Comparison of ENCODE assay signal across 10 cellular contexts in genomic region chr6:29696147-29697129, GRCh38. TPM values are rescaled to one million over a fixed set of nuclear protein-coding genes. Genes with fewer than 3 reads are reported as not detected.
A peak's percentile ranks its signal among the peaks of the same experiment; 100 is the strongest.
DNase-seq lines count a peak whose midpoint lies in the region; ATAC-seq, FAIRE-seq and TF ChIP-seq lines count a peak whose summit lies in the region.
"Had no signal": no experiment of that assay in that cellular context is flagged by ENCODE, and none has a peak within 500 bp of the region (broad histone marks: within the 10 kb centered on the region; RNA-seq: fewer than 3 reads in every experiment).

No MANE protein-coding gene starts in this region.

- H2AFZ ChIP-seq in GM23338, result peak overlapping the region; percentile 57

- H3K4me1 ChIP-seq in BE2C, result no peaks in the 10 kb centered on the region
- no peaks in the 10 kb centered on the region for H3K4me1 ChIP-seq in GM23338 (ENCODE audit: insufficient read depth)
- no peaks in the 10 kb centered on the region for H3K4me1 ChIP-seq in kidney (ENCODE audit: control insufficient read depth in 1 of 2, insufficient read depth in 1 of 2, low read depth in 1 of 2, low read length in 2 of 2)

- DNase-seq in BE2C (no peak), GM23338 (ENCODE audit: low spot score) (peak; percentile 79), kidney (no peak), NCI-H2029 treated with DMSO at 0.1 percent for 48 hours (lab: John Stamatoyannopoulos, UW) (no peak), LoVo (ENCODE audit: low spot score) (no peak), NCI-H2171 treated with DMSO at 0.1 percent for 48 hours (lab: John Stamatoyannopoulos, UW) (no peak)

- peaks cover 10% of the 10 kb centered on the region; the same call in 2 of the 3 replicates for H3K4me1 Mint-ChIP-seq in GM23338
- H3K4me1 Mint-ChIP-seq: brain had no signal

- H3K4me3 ChIP-seq in BE2C (ENCODE audit: low read depth, low read length) (no peak overlapping the region), GM23338 (no peak overlapping the region), WI38 (ENCODE audit: low read depth, low read length) (no peak overlapping the region), kidney (ENCODE audit: low read length in 2 of 2) (no peak overlapping the region)

- no peaks in the 10 kb centered on the region for H3K9me3 ChIP-seq in BE2C
- no peaks in the 10 kb centered on the region for H3K9me3 ChIP-seq in kidney (ENCODE audit: control insufficient read depth in 1 of 2, low read length in 2 of 2)

- H3K9me2 ChIP-seq in GM23338 (ENCODE audit: insufficient read depth), result no peaks in the 10 kb centered on the region

- H3K27me3 ChIP-seq in BE2C (no peaks in the 10 kb centered on the region), GM23338 (ENCODE audit: insufficient read depth) (no peaks in the 10 kb centered on the region)

- TF ChIP-seq CTCF in BE2C (IDR thresholded peaks at IDR 0.05; ENCODE audit: low read depth, low read length) (peak; percentile 49), GM23338 (conservative IDR thresholded peaks at IDR 0.05; ENCODE audit: low read depth in 2 of 2) (peak; percentile 83 to 90), WI38 (IDR thresholded peaks at IDR 0.05; ENCODE audit: low read depth, low read length) (0 out of 2 replicates have a peak, but pooled peaks have one; percentile 36), kidney (IDR thresholded peaks at IDR 0.05; ENCODE audit: borderline replicate concordance, extremely low read depth, insufficient read depth) (peak; percentile 30)

- no peak overlapping the region for H3K4me2 ChIP-seq in GM23338

- H3K9me3 Mint-ChIP-seq in GM23338, result peaks cover 9% of the 10 kb centered on the region

- no peak overlapping the region for H3K9ac ChIP-seq in kidney (ENCODE audit: low read length in 2 of 2)

- no peak overlapping the region for H3K4me3 Mint-ChIP-seq in GM23338
- H3K4me3 Mint-ChIP-seq: brain had no signal

- FAIRE-seq in kidney (lab: Jason Lieb, UNC), result no peak

- intact Hi-C loops in kidney (cut with DNase I), result no loop called here

- no peaks in the 10 kb centered on the region for H4K20me1 ChIP-seq in GM23338 (replicated peaks; ENCODE audit: insufficient read depth)

- no peaks in the 10 kb centered on the region for H3K79me2 ChIP-seq in GM23338 (replicated peaks; ENCODE audit: insufficient read depth)

- ATAC-seq in GM23338 (peak; percentile 95), GM21825 (IDR thresholded peaks at IDR 0.05; ENCODE audit: unreplicated experiment) (no peak)

- no peaks in the 10 kb centered on the region; the same call in 1 of the 2 replicates for H3F3A ChIP-seq in GM23338 (replicated peaks; ENCODE audit: low read depth)

- H3K36me3 Mint-ChIP-seq in GM23338 (ENCODE audit: low read depth), result peaks cover 7% of the 10 kb centered on the region; the same call in 2 of the 3 replicates
- H3K36me3 Mint-ChIP-seq: brain had no signal

- H3K27ac ChIP-seq in GM23338 (ENCODE audit: low read depth) (no peak overlapping the region), kidney (ENCODE audit: low read depth in 2 of 2, low read length in 2 of 2) (no peak overlapping the region)

- peaks cover 14% of the 10 kb centered on the region for H3K27me3 Mint-ChIP-seq in GM23338 (ENCODE audit: insufficient read depth, low read depth, poor library complexity)

- no peaks in the 10 kb centered on the region for H3K36me3 ChIP-seq in BE2C
- no peaks in the 10 kb centered on the region for H3K36me3 ChIP-seq in GM23338 (ENCODE audit: insufficient read depth)
- no peaks in the 10 kb centered on the region for H3K36me3 ChIP-seq in kidney (ENCODE audit: control insufficient read depth in 1 of 2, insufficient read depth in 2 of 2, low read length in 2 of 2)

- no peak overlapping the region for H3K27ac Mint-ChIP-seq in GM23338
- H3K27ac Mint-ChIP-seq: brain had no signal

TF ChIP-seq in GM23338, 12 proteins besides CTCF, POLR2A, EP300 and RAD21 (continues in another document):
- TF ChIP-seq EZH2phosphoT487 (IDR thresholded peaks at IDR 0.05; ENCODE audit: unreplicated experiment), result no peak
- TF ChIP-seq ZNF114 (CRISPR knock-in tag; IDR thresholded peaks at IDR 0.05), result no peak
- TF ChIP-seq EZH2 (IDR thresholded peaks at IDR 0.05; ENCODE audit: low read depth, unreplicated experiment), result no peak
- no peak for TF ChIP-seq ZNF331 (CRISPR knock-in tag; IDR thresholded peaks at IDR 0.05; ENCODE audit: low read depth)
- TF ChIP-seq NANOG (IDR thresholded peaks at IDR 0.05; ENCODE audit: borderline replicate concordance), result no peak
- TF ChIP-seq ETS1 (IDR thresholded peaks at IDR 0.05), result no peak
- TF ChIP-seq REST (IDR thresholded peaks at IDR 0.05; ENCODE audit: unreplicated experiment), result no peak
- no peak for TF ChIP-seq JUNB (IDR thresholded peaks at IDR 0.05; ENCODE audit: unreplicated experiment)

RNA-seq across cellular contexts. Expression of gene ZFP57, which starts 15.5 kb away (rescaled TPM):
- polyA plus RNA-seq in BE2C (2012; ENCODE audit: insufficient read depth, insufficient read length, low read depth), result not detected
- total RNA-seq in GM23338 (2014; rRNA removed; shearing (Covaris generic)), result 0.59 and 2.8 TPM in 2 replicates
- polyA plus RNA-seq in GM23338 (2016; fragmentation: Nextera tagmentation; extraction: Ambion mirVana) (0.84 and 1.3 TPM in 2 replicates), kidney (ENCODE audit: insufficient read depth, low read depth, low replicate concordance) (not detected)
- total RNA-seq in kidney, result 1.1 TPM
- total RNA-seq: pulmonary artery endothelial cell had no signal

RNA-seq across cellular contexts. Expression of gene HLA-F, which starts 26.8 kb away (rescaled TPM):
- polyA plus RNA-seq in BE2C (2012; ENCODE audit: insufficient read depth, insufficient read length, low read depth), result 0.65 TPM
- 4.4 and 4.8 TPM in 2 replicates for total RNA-seq in GM23338 (2014; rRNA removed; shearing (Covaris generic))
- polyA plus RNA-seq in GM23338 (2016; fragmentation: Nextera tagmentation; extraction: Ambion mirVana) (10.4 and 11.6 TPM in 2 replicates), kidney (ENCODE audit: insufficient read depth, low read depth, low replicate concordance) (52.1 TPM)
- total RNA-seq in kidney, result 87.8 TPM

RNA-seq across cellular contexts. Expression of gene MOG, which starts 39.5 kb away (rescaled TPM):
- not detected for polyA plus RNA-seq in BE2C (2012; ENCODE audit: insufficient read depth, insufficient read length, low read depth)
- total RNA-seq in GM23338 (2014; rRNA removed; shearing (Covaris generic)), result 0.74 and 2.5 TPM in 2 replicates
- polyA plus RNA-seq in GM23338 (2016; fragmentation: Nextera tagmentation; extraction: Ambion mirVana), result 0.49 and 0.55 TPM in 2 replicates
- not detected for total RNA-seq in kidney
- not detected for polyA plus RNA-seq in kidney (ENCODE audit: insufficient read depth, low read depth, low replicate concordance)
- total RNA-seq: pulmonary artery endothelial cell had no signal

Comparison
In these comparisons a context has a peak if more than half of its experiments do, and no peak if none do; other contexts are left out.
1. CTCF ChIP-seq: peak in every context shown above with its lines; median percentile 86 in GM23338; 49 in BE2C; 36 in WI38; 30 in kidney.
2. RNA of gene HLA-F, which starts 26.8 kb away (total RNA-seq): 87.8 TPM in kidney (single experiment); 4.4 to 4.8 TPM in GM23338; every median in the first group is over 10 times any median in the second.